In the genomic region with DNA sequence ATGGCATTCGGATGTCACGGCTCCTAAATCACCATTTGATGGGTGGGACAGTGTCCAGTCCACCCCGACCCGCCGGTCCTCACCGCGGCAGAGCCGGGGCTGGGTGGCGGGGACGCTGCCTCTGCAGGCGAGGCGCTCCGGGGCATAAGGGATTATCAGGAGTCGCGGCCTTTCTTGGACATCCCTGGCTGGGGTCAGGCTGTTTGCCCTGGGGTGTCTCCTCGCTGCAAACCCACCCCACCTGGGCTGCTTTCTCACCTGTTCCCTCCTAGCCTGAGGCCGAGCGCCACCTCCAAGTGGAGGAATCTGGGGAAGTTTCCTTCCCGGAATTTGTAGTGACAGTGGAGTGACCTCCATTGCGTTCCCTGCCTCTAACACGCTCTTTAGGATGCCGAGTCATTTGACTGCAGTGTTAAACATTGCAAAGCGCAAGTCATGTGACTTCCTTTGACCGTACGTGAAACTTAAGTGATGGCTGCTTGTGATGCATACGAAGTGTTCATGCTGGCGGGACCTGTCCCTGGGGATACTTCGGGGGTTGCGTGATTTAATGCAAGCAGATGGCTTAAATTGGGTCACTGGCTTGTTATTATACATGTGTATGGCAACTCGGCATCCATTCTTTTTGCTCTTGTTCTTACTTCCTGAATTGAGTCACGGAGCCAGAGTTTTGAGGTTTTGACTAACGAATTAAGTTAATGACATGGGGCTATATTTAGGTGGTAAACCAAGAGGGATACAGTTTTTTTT, we compare ENCODE assay signal across 1 cellular context.
TF ChIP-seq lines count a peak whose summit lies in the region.

No MANE protein-coding gene starts in this region.

TF ChIP-seq in H1, 55 proteins besides CTCF, POLR2A, EP300 and RAD21 (continued from another document):
- TF ChIP-seq SUZ12 (IDR thresholded peaks at IDR 0.05; ENCODE audit: low read length) (peak; percentile 37; the same call in 1 of the 2 replicates), TAF7 (optimal IDR thresholded peaks at IDR 0.05; ENCODE audit: borderline replicate concordance, low read depth, low read length) (no peak), CTBP2 (IDR thresholded peaks at IDR 0.05; ENCODE audit: borderline replicate concordance, insufficient read depth, insufficient read length, low read length) (no peak), SP4 (IDR thresholded peaks at IDR 0.05; ENCODE audit: low read length) (no peak), MAFK (IDR thresholded peaks at IDR 0.05; ENCODE audit: low read depth, low read length) (0 out of 2 replicates have a peak, but pooled peaks have one; percentile 38), SIN3A (conservative IDR thresholded peaks at IDR 0.05 in 1 of 2, IDR thresholded peaks at IDR 0.05 in 1 of 2; ENCODE audit: low read depth in 1 of 2, low read length in 2 of 2) (peak in 1 of 2 experiments; percentile 64; a peak in 2 of 4 replicates), RXRA (IDR thresholded peaks at IDR 0.05; ENCODE audit: insufficient read depth, low read depth, low read length) (no peak), RBBP5 (IDR thresholded peaks at IDR 0.05; ENCODE audit: borderline replicate concordance, low read depth, low read length) (no peak), HDAC2 (IDR thresholded peaks at IDR 0.05; ENCODE audit: borderline replicate concordance in 1 of 2, low read depth in 2 of 2, low read length in 2 of 2) (no peak), CHD1 (IDR thresholded peaks at IDR 0.05; ENCODE audit: low read depth, low read length) (no peak), ZNF274 (IDR thresholded peaks at IDR 0.05; ENCODE audit: borderline replicate concordance, extremely low read depth, low read length) (no peak), POLR2AphosphoS5 (IDR thresholded peaks at IDR 0.05; ENCODE audit: low read depth, low read length) (peak; percentile 62; the same call in 1 of the 2 replicates), CREB1 (IDR thresholded peaks at IDR 0.05) (no peak), CBX8 (IDR thresholded peaks at IDR 0.05; ENCODE audit: borderline replicate concordance, low read depth, low read length) (no peak), GTF2F1 (IDR thresholded peaks at IDR 0.05; ENCODE audit: borderline replicate concordance, low read depth, low read length) (no peak), TAF1 (IDR thresholded peaks at IDR 0.05; ENCODE audit: low read depth, low read length) (peak; percentile 42; the same call in 1 of the 2 replicates), BCL11A (IDR thresholded peaks at IDR 0.05; ENCODE audit: low read depth in 2 of 2, low read length in 2 of 2) (no peak), SIRT6 (IDR thresholded peaks at IDR 0.05; ENCODE audit: low read length) (no peak), CBX5 (IDR thresholded peaks at IDR 0.05; ENCODE audit: low read depth, low read length) (no peak), CEBPB (IDR thresholded peaks at IDR 0.05; ENCODE audit: low read depth, low read length) (no peak), PHF8 (conservative IDR thresholded peaks at IDR 0.05; ENCODE audit: low read depth, low read length) (0 out of 2 replicates have a peak, but pooled peaks have one; percentile 29), POU5F1 (IDR thresholded peaks at IDR 0.05; ENCODE audit: low read depth, low read length) (no peak), SRF (IDR thresholded peaks at IDR 0.05; ENCODE audit: low read depth, low read length) (no peak), JUN (IDR thresholded peaks at IDR 0.05; ENCODE audit: low read depth, low read length) (no peak), KDM4A (IDR thresholded peaks at IDR 0.05; ENCODE audit: low read depth, low read length, severe bottlenecking) (peak; percentile 93), SAP30 (IDR thresholded peaks at IDR 0.05; ENCODE audit: insufficient read depth, insufficient replicate concordance, low read length) (peak; percentile 58), CHD2 (IDR thresholded peaks at IDR 0.05; ENCODE audit: low read length) (no peak), EZH2 (IDR thresholded peaks at IDR 0.05; ENCODE audit: low read depth, low read length, severe bottlenecking) (peak; percentile 29), JUND (IDR thresholded peaks at IDR 0.05; ENCODE audit: low read length) (no peak), RNF2 (IDR thresholded peaks at IDR 0.05; ENCODE audit: borderline replicate concordance, low read depth, low read length, missing control alignments, poor library complexity, severe bottlenecking) (no peak), SP1 (IDR thresholded peaks at IDR 0.05; ENCODE audit: low read depth, low read length) (no peak), ATF3 (IDR thresholded peaks at IDR 0.05; ENCODE audit: insufficient read depth, low read depth, low read length) (no peak), NRF1 (IDR thresholded peaks at IDR 0.05; ENCODE audit: low read depth, low read length) (no peak), TCF12 (IDR thresholded peaks at IDR 0.05; ENCODE audit: low read depth, low read length) (no peak), GABPA (IDR thresholded peaks at IDR 0.05; ENCODE audit: borderline replicate concordance, insufficient read depth, low read length) (no peak), HDAC6 (IDR thresholded peaks at IDR 0.05; ENCODE audit: low read depth, low read length) (no peak), EGR1 (IDR thresholded peaks at IDR 0.05; ENCODE audit: borderline replicate concordance, low read depth, low read length) (no peak), ASH2L (IDR thresholded peaks at IDR 0.05; ENCODE audit: low read length) (peak; percentile 53), KDM1A (IDR thresholded peaks at IDR 0.05; ENCODE audit: borderline replicate concordance, low read length) (no peak), NANOG (IDR thresholded peaks at IDR 0.05; ENCODE audit: insufficient read depth, low read depth, low read length, poor library complexity, severe bottlenecking) (no peak), TBP (IDR thresholded peaks at IDR 0.05; ENCODE audit: low read depth, low read length) (peak; percentile 28; the same call in 1 of the 2 replicates), TEAD4 (IDR thresholded peaks at IDR 0.05; ENCODE audit: low read depth, low read length) (peak; percentile 56; the same call in 1 of the 2 replicates), BACH1 (IDR thresholded peaks at IDR 0.05; ENCODE audit: low read length) (no peak), SP2 (IDR thresholded peaks at IDR 0.05; ENCODE audit: low read length) (no peak), YY1 (IDR thresholded peaks at IDR 0.05; ENCODE audit: low read depth, low read length) (peak; percentile 77), RFX5 (IDR thresholded peaks at IDR 0.05; ENCODE audit: borderline replicate concordance, low read depth, low read length) (no peak), FOSL1 (IDR thresholded peaks at IDR 0.05; ENCODE audit: insufficient read depth, low read depth, low read length) (no peak), KDM5A (IDR thresholded peaks at IDR 0.05; ENCODE audit: low read length) (no peak)
- TF ChIP-seq, protein P1, sequence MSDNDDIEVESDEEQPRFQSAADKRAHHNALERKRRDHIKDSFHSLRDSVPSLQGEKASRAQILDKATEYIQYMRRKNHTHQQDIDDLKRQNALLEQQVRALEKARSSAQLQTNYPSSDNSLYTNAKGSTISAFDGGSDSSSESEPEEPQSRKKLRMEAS (IDR thresholded peaks at IDR 0.05), result peak; percentile 56; the same call in 1 of the 2 replicates
- TF ChIP-seq, protein P2, sequence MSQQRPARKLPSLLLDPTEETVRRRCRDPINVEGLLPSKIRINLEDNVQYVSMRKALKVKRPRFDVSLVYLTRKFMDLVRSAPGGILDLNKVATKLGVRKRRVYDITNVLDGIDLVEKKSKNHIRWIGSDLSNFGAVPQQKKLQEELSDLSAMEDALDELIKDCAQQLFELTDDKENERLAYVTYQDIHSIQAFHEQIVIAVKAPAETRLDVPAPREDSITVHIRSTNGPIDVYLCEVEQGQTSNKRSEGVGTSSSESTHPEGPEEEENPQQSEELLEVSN (IDR thresholded peaks at IDR 0.05), result 0 out of 2 replicates have a peak, but pooled peaks have one; percentile 35
- TF ChIP-seq, protein P3, sequence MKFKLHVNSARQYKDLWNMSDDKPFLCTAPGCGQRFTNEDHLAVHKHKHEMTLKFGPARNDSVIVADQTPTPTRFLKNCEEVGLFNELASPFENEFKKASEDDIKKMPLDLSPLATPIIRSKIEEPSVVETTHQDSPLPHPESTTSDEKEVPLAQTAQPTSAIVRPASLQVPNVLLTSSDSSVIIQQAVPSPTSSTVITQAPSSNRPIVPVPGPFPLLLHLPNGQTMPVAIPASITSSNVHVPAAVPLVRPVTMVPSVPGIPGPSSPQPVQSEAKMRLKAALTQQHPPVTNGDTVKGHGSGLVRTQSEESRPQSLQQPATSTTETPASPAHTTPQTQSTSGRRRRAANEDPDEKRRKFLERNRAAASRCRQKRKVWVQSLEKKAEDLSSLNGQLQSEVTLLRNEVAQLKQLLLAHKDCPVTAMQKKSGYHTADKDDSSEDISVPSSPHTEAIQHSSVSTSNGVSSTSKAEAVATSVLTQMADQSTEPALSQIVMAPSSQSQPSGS (IDR thresholded peaks at IDR 0.05; ENCODE audit: low read length), result no peak
- TF ChIP-seq, protein P4, sequence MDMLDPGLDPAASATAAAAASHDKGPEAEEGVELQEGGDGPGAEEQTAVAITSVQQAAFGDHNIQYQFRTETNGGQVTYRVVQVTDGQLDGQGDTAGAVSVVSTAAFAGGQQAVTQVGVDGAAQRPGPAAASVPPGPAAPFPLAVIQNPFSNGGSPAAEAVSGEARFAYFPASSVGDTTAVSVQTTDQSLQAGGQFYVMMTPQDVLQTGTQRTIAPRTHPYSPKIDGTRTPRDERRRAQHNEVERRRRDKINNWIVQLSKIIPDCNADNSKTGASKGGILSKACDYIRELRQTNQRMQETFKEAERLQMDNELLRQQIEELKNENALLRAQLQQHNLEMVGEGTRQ (IDR thresholded peaks at IDR 0.05; ENCODE audit: low read length), result peak; percentile 76
- TF ChIP-seq, protein P5, sequence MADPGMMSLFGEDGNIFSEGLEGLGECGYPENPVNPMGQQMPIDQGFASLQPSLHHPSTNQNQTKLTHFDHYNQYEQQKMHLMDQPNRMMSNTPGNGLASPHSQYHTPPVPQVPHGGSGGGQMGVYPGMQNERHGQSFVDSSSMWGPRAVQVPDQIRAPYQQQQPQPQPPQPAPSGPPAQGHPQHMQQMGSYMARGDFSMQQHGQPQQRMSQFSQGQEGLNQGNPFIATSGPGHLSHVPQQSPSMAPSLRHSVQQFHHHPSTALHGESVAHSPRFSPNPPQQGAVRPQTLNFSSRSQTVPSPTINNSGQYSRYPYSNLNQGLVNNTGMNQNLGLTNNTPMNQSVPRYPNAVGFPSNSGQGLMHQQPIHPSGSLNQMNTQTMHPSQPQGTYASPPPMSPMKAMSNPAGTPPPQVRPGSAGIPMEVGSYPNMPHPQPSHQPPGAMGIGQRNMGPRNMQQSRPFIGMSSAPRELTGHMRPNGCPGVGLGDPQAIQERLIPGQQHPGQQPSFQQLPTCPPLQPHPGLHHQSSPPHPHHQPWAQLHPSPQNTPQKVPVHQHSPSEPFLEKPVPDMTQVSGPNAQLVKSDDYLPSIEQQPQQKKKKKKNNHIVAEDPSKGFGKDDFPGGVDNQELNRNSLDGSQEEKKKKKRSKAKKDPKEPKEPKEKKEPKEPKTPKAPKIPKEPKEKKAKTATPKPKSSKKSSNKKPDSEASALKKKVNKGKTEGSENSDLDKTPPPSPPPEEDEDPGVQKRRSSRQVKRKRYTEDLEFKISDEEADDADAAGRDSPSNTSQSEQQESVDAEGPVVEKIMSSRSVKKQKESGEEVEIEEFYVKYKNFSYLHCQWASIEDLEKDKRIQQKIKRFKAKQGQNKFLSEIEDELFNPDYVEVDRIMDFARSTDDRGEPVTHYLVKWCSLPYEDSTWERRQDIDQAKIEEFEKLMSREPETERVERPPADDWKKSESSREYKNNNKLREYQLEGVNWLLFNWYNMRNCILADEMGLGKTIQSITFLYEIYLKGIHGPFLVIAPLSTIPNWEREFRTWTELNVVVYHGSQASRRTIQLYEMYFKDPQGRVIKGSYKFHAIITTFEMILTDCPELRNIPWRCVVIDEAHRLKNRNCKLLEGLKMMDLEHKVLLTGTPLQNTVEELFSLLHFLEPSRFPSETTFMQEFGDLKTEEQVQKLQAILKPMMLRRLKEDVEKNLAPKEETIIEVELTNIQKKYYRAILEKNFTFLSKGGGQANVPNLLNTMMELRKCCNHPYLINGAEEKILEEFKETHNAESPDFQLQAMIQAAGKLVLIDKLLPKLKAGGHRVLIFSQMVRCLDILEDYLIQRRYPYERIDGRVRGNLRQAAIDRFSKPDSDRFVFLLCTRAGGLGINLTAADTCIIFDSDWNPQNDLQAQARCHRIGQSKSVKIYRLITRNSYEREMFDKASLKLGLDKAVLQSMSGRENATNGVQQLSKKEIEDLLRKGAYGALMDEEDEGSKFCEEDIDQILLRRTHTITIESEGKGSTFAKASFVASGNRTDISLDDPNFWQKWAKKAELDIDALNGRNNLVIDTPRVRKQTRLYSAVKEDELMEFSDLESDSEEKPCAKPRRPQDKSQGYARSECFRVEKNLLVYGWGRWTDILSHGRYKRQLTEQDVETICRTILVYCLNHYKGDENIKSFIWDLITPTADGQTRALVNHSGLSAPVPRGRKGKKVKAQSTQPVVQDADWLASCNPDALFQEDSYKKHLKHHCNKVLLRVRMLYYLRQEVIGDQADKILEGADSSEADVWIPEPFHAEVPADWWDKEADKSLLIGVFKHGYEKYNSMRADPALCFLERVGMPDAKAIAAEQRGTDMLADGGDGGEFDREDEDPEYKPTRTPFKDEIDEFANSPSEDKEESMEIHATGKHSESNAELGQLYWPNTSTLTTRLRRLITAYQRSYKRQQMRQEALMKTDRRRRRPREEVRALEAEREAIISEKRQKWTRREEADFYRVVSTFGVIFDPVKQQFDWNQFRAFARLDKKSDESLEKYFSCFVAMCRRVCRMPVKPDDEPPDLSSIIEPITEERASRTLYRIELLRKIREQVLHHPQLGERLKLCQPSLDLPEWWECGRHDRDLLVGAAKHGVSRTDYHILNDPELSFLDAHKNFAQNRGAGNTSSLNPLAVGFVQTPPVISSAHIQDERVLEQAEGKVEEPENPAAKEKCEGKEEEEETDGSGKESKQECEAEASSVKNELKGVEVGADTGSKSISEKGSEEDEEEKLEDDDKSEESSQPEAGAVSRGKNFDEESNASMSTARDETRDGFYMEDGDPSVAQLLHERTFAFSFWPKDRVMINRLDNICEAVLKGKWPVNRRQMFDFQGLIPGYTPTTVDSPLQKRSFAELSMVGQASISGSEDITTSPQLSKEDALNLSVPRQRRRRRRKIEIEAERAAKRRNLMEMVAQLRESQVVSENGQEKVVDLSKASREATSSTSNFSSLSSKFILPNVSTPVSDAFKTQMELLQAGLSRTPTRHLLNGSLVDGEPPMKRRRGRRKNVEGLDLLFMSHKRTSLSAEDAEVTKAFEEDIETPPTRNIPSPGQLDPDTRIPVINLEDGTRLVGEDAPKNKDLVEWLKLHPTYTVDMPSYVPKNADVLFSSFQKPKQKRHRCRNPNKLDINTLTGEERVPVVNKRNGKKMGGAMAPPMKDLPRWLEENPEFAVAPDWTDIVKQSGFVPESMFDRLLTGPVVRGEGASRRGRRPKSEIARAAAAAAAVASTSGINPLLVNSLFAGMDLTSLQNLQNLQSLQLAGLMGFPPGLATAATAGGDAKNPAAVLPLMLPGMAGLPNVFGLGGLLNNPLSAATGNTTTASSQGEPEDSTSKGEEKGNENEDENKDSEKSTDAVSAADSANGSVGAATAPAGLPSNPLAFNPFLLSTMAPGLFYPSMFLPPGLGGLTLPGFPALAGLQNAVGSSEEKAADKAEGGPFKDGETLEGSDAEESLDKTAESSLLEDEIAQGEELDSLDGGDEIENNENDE (IDR thresholded peaks at IDR 0.05; ENCODE audit: insufficient replicate concordance, low read length), result no peak
